Comparison of ENCODE assay signal across 8 cellular contexts in the genomic region with DNA sequence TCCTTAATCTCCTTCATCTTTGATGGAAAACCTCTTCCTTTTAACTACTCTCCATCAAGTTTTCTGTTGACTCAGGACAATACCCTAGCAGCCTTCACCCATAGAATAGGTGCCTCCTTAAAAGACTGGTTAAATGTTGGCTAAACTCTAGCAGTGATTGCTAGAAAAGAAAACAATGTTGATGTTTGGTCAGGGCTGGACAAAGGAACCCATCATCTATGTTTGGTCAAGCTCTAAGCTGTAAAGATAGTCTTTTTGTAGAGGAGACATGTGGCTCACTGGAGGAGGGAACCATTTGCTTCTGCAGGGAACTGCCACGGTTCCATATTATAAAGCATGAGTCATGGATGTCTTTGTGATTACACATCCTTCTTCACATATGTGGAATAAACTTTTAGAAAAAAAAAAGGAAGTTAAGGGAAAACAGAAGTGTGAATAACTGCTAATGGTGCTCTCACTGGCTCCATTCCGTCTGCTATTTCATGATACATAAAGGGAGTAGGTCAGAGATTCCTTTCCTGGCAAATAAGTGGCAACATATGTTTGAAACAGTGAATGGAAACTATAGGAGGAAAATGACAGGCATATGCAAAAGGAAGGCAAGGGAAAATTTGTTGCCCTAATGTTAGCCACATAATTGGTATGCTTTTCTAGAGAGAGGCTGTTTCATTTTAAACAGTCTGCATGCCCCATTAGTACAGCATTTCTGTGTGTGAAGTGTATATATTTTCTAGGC.
A peak's percentile ranks its signal among the peaks of the same experiment; 100 is the strongest.
DNase-seq lines count a peak whose midpoint lies in the region; ATAC-seq and TF ChIP-seq lines count a peak whose summit lies in the region.

No MANE protein-coding gene starts in this region.

- TF ChIP-seq CTCF in AG04450 (IDR thresholded peaks at IDR 0.05; ENCODE audit: low read depth, low read length), result no peak
- no peak for TF ChIP-seq CTCF in GM20000 (IDR thresholded peaks at IDR 0.05; ENCODE audit: extremely low read depth, missing control alignments)
- no peak for TF ChIP-seq CTCF in vagina (IDR thresholded peaks at IDR 0.05)

- no peak overlapping the region for H3K27ac Mint-ChIP-seq in T-helper 17 cell

- ATAC-seq in T-helper 17 cell, result peak; percentile 40

- no peaks in the 10 kb centered on the region for H3K36me3 ChIP-seq in vagina

- no peak for TF ChIP-seq POLR2A in vagina (IDR thresholded peaks at IDR 0.05)

- no peak overlapping the region for H3K4me3 ChIP-seq in AG04450 (ENCODE audit: low read depth, low read length)
- no peak overlapping the region for H3K4me3 ChIP-seq in vagina

- H3K27me3 Mint-ChIP-seq in T-helper 17 cell, result no peaks in the 10 kb centered on the region

- peaks cover 8% of the 10 kb centered on the region for H3K4me1 Mint-ChIP-seq in T-helper 17 cell

- H3K27ac ChIP-seq in AG04450 (ENCODE audit: low read depth, low read length), result peak overlapping the region; percentile 68
- H3K27ac ChIP-seq in vagina, result no peak overlapping the region

- no peaks in the 10 kb centered on the region for H3K36me3 Mint-ChIP-seq in T-helper 17 cell (ENCODE audit: low read depth)

- no peak overlapping the region for H3K4me3 Mint-ChIP-seq in T-helper 17 cell

- peaks cover 9% of the 10 kb centered on the region for H3K4me1 ChIP-seq in vagina

- CTCF ChIA-PET in AG04450 (lab: Charles Lee), result interaction anchor here (0.6 kb wide), 1 partner anchor 985 kb away, joined by 6 read pairs; no protein-coding TSS in a partner anchor

- no peaks in the 10 kb centered on the region for H3K9me3 ChIP-seq in AG04450 (ENCODE audit: control insufficient read depth, insufficient read depth, low read length)
- no peaks in the 10 kb centered on the region for H3K9me3 ChIP-seq in T-helper 17 cell (ENCODE audit: control insufficient read depth, low read length, poor library complexity, severe bottlenecking)
- no peaks in the 10 kb centered on the region for H3K9me3 ChIP-seq in vagina

- DNase-seq in AG04450 (ENCODE audit: low read depth, low spot score), result peak; percentile 62
- peak; percentile 37 for DNase-seq in HK-2 (ENCODE audit: unreplicated experiment)
- DNase-seq in T-helper 17 cell, result no peak
- DNase-seq in islet precursor cell, result peak; percentile 57
- DNase-seq in T-helper 1 cell, result no peak
- no peak for DNase-seq in inferior parietal cortex (ENCODE audit: extremely low spot score)
- no peak for DNase-seq in GM20000 (ENCODE audit: low spot score)
- no peak for DNase-seq in vagina (ENCODE audit: extremely low spot score in 2 of 2)

- POLR2A ChIA-PET in AG04450 (lab: Yijun Ruan, JAX), result interaction anchor here (0.5 kb wide), 1 partner anchor 52 kb away, joined by 3 read pairs; no protein-coding TSS in a partner anchor

- intact Hi-C loops in vagina (cut with DNase I), result no loop called here

- H3K27me3 ChIP-seq in AG04450 (ENCODE audit: control insufficient read depth, insufficient read depth, low read length), result no peaks in the 10 kb centered on the region
- no peaks in the 10 kb centered on the region for H3K27me3 ChIP-seq in vagina

Comparison
In these comparisons a context has a peak if more than half of its experiments do, and no peak if none do; other contexts are left out.
1. DNase-seq: peak in AG04450 (single experiment), HK-2 (single experiment) and islet precursor cell (single experiment); none in T-helper 17 cell (0 of 3), T-helper 1 cell (0 of 5), inferior parietal cortex (single experiment), GM20000 (single experiment) and vagina (0 of 2).